ENCODE assay signal across 8 cellular contexts in genomic region chr20:18496740-18497592, GRCh38. TPM values are rescaled to one million over a fixed set of nuclear protein-coding genes. Genes with fewer than 3 reads are reported as not detected.
DNase-seq lines count a peak whose midpoint lies in the region; ATAC-seq and TF ChIP-seq lines count a peak whose summit lies in the region.

RBBP9 (minus strand) TSS chr20:18497225; CDS start chr20:18497167, 58 bp downstream.

- H3K36me3 ChIP-seq in DOHH2 (ENCODE audit: control insufficient read depth, low read length) = peaks cover 17% of the 10 kb centered on the region

- peak within 1 kb of the TSS; percentile 88 for H3K4me3 ChIP-seq in DOHH2 (ENCODE audit: low read length)
- H3K4me3 ChIP-seq in fibroblast of pulmonary artery (replicated peaks; ENCODE audit: low read depth, low read length) = peak within 1 kb of the TSS; percentile 96

- H3K4me3 Mint-ChIP-seq in activated T-helper 17 cell treated with anti-CD3 and anti-CD28 coated beads, Interleukin-2, amount 50 U/mL, for 72 hours = peak within 1 kb of the TSS; percentile 94
- peak within 1 kb of the TSS; percentile 73 for H3K4me3 Mint-ChIP-seq in natural killer cell treated with Interleukin-12 subunit alpha and Interleukin-12 subunit beta and Interleukin-15 and Interleukin-18, amount 100 ng/mL, for 72 hours

- H3K4me1 ChIP-seq in DOHH2 (ENCODE audit: control insufficient read depth, low read length) = peaks cover 15% of the 10 kb centered on the region

- peaks cover 7% of the 10 kb centered on the region for H3K4me1 Mint-ChIP-seq in activated T-helper 17 cell treated with anti-CD3 and anti-CD28 coated beads, Interleukin-2, amount 50 U/mL, for 72 hours
- H3K4me1 Mint-ChIP-seq in natural killer cell treated with Interleukin-12 subunit alpha and Interleukin-12 subunit beta and Interleukin-15 and Interleukin-18, amount 100 ng/mL, for 72 hours (ENCODE audit: low read depth in 2 of 2) = peaks cover 14 to 17% of the 10 kb centered on the region in 2 donors

- H3K9me2 ChIP-seq in DOHH2 (replicated peaks; ENCODE audit: control insufficient read depth, low read length) = no peaks in the 10 kb centered on the region

- no peaks in the 10 kb centered on the region for H3F3A ChIP-seq in DOHH2 (ENCODE audit: control insufficient read depth, insufficient read depth)

- TF ChIP-seq CTCF in DOHH2 (IDR thresholded peaks at IDR 0.05; ENCODE audit: low read depth, low read length, poor library complexity, severe bottlenecking) (no peak), fibroblast of pulmonary artery (IDR thresholded peaks at IDR 0.05; ENCODE audit: low read length, missing control alignments) (no peak)

- H3K9me3 ChIP-seq in DOHH2 (ENCODE audit: control insufficient read depth, insufficient read depth, low read length) = no peaks in the 10 kb centered on the region

- H3K27me3 ChIP-seq in DOHH2 (ENCODE audit: control insufficient read depth, low read length) = no peaks in the 10 kb centered on the region

- peak; percentile 100 for ATAC-seq in GM21737 (IDR thresholded peaks at IDR 0.05; ENCODE audit: unreplicated experiment)
- peak; percentile 99 for ATAC-seq in activated T-helper 17 cell treated with anti-CD3 and anti-CD28 coated beads, Interleukin-2, amount 50 U/mL, for 72 hours (replicated peaks)
- peak; percentile 96 to 100 for ATAC-seq in natural killer cell treated with Interleukin-12 subunit alpha and Interleukin-12 subunit beta and Interleukin-15 and Interleukin-18, amount 100 ng/mL, for 72 hours

- H3K9me3 Mint-ChIP-seq in activated T-helper 17 cell treated with anti-CD3 and anti-CD28 coated beads, Interleukin-2, amount 50 U/mL, for 72 hours = no peaks in the 10 kb centered on the region
- no peaks in the 10 kb centered on the region for H3K9me3 Mint-ChIP-seq in natural killer cell treated with Interleukin-12 subunit alpha and Interleukin-12 subunit beta and Interleukin-15 and Interleukin-18, amount 100 ng/mL, for 72 hours

- DNase-seq in KG1 (lab: John Stamatoyannopoulos, UW) = peak; percentile 58
- DNase-seq in RPMI8226 = peak; percentile 87
- peak; percentile 84 for DNase-seq in fibroblast of pulmonary artery (ENCODE audit: low read depth)
- DNase-seq in natural killer cell treated with Interleukin-12 subunit alpha and Interleukin-12 subunit beta and Interleukin-15 and Interleukin-18, amount 100 ng/mL, for 72 hours (ENCODE audit: low spot score) = peak; percentile 81
- DNase-seq in stimulated activated naive CD4-positive, alpha-beta T cell treated with Interleukin-2 at 50 U/mL for 16 hours (lab: John Stamatoyannopoulos, UW) = peak; percentile 60

- H3K27ac Mint-ChIP-seq in activated T-helper 17 cell treated with anti-CD3 and anti-CD28 coated beads, Interleukin-2, amount 50 U/mL, for 72 hours = peak within 1 kb of the TSS; percentile 89
- H3K27ac Mint-ChIP-seq in natural killer cell treated with Interleukin-12 subunit alpha and Interleukin-12 subunit beta and Interleukin-15 and Interleukin-18, amount 100 ng/mL, for 72 hours = peak within 1 kb of the TSS; percentile 63 to 81

- no peaks in the 10 kb centered on the region for H4K20me1 ChIP-seq in DOHH2 (ENCODE audit: control insufficient read depth, insufficient read depth, low read depth, low read length)

- H3K27me3 Mint-ChIP-seq in activated T-helper 17 cell treated with anti-CD3 and anti-CD28 coated beads, Interleukin-2, amount 50 U/mL, for 72 hours = no peaks in the 10 kb centered on the region
- H3K27me3 Mint-ChIP-seq in natural killer cell treated with Interleukin-12 subunit alpha and Interleukin-12 subunit beta and Interleukin-15 and Interleukin-18, amount 100 ng/mL, for 72 hours = peaks cover 3 to 5% of the 10 kb centered on the region in 2 donors

- H3K4me2 ChIP-seq in DOHH2 (ENCODE audit: low read length) = peak within 1 kb of the TSS; percentile 68

- no peak within 1 kb of the TSS for H3K27ac ChIP-seq in DOHH2 (ENCODE audit: low read depth, low read length)

- peaks cover 10% of the 10 kb centered on the region; the same call in 1 of the 2 replicates for H3K79me2 ChIP-seq in DOHH2 (ENCODE audit: control insufficient read depth, low read length)

- H3K36me3 Mint-ChIP-seq in activated T-helper 17 cell treated with anti-CD3 and anti-CD28 coated beads, Interleukin-2, amount 50 U/mL, for 72 hours (ENCODE audit: low read depth) = peaks cover 18% of the 10 kb centered on the region
- H3K36me3 Mint-ChIP-seq in natural killer cell treated with Interleukin-12 subunit alpha and Interleukin-12 subunit beta and Interleukin-15 and Interleukin-18, amount 100 ng/mL, for 72 hours = peaks cover 7% of the 10 kb centered on the region

RNA-seq across cellular contexts. Expression of gene RBBP9, which starts in this region (rescaled TPM):
- 10 to 100 TPM; 12.5 to 18.3 TPM for total RNA-seq in activated T-helper 17 cell treated with anti-CD3 and anti-CD28 coated beads, Interleukin-2, amount 50 U/mL, for 72 hours
- total RNA-seq in natural killer cell treated with Interleukin-12 subunit alpha and Interleukin-12 subunit beta and Interleukin-15 and Interleukin-18, amount 100 ng/mL, for 72 hours = 10 to 100 TPM in 1 of 2 donors, 1 to 10 TPM in 1; 7.5 to 10.5 TPM
